ENCODE assay signal across 8 cellular contexts in the genomic region with DNA sequence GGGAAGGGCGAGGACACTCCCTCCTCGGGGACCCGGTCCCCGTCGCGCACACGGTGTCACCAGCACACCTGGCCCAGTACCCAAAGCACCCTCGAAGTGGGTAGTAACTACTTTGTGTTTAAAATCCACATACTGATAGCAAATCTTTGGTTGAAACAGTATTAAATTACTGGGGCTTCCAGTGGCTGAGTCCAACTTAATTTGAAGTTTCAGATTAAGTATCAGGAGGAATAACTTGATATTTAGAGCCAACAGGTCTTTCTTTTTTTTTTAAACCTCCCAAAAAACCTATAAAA. TPM values are rescaled to one million over a fixed set of nuclear protein-coding genes. Genes with fewer than 3 reads are reported as not detected.
DNase-seq lines count a peak whose midpoint lies in the region; FAIRE-seq and TF ChIP-seq lines count a peak whose summit lies in the region.

No MANE protein-coding gene starts in this region.

- peaks cover 29% of the 10 kb centered on the region for H3K4me1 Mint-ChIP-seq in activated naive CD4-positive, alpha-beta T cell treated with anti-CD3 and anti-CD28 coated beads, Interleukin-2, amount 50 U/mL, for 24 hours

- H3K4me3 ChIP-seq in SJCRH30 (peak overlapping the region; percentile 77), foreskin fibroblast (ENCODE audit: low read depth in 1 of 2, low read length in 2 of 2) (peak overlapping the region; percentile 72 to 76)

- no peaks in the 10 kb centered on the region for H3K36me3 ChIP-seq in SJCRH30

- H3K27ac Mint-ChIP-seq in activated naive CD4-positive, alpha-beta T cell treated with anti-CD3 and anti-CD28 coated beads, Interleukin-2, amount 50 U/mL, for 24 hours, result peak overlapping the region; percentile 82

- no peaks in the 10 kb centered on the region for H3K27me3 Mint-ChIP-seq in activated naive CD4-positive, alpha-beta T cell treated with anti-CD3 and anti-CD28 coated beads, Interleukin-2, amount 50 U/mL, for 24 hours

- TF ChIP-seq CTCF in foreskin fibroblast (IDR thresholded peaks at IDR 0.05; ENCODE audit: low read depth, low read length), result no peak

- no peak for FAIRE-seq in RCC 7860 (lab: Jason Lieb, UNC)

- DNase-seq in activated naive CD4-positive, alpha-beta T cell treated with anti-CD3 and anti-CD28 coated beads, Interleukin-2, amount 50 U/mL, for 16 hours, result no peak
- DNase-seq in SJCRH30 (no peak), foreskin fibroblast (no peak), smooth muscle cell of the brain vasculature (ENCODE audit: low read depth, low spot score) (peak; percentile 1), DMS53 treated with DMSO at 0.1 percent for 48 hours (lab: John Stamatoyannopoulos, UW; ENCODE audit: unreplicated experiment) (no peak), SHP77 (lab: John Stamatoyannopoulos, UW) (no peak), RCC 7860 (ENCODE audit: low spot score) (no peak)

- H3K9me3 ChIP-seq in SJCRH30 (replicated peaks), result no peaks in the 10 kb centered on the region

- no peaks in the 10 kb centered on the region for H3K9me3 Mint-ChIP-seq in activated naive CD4-positive, alpha-beta T cell treated with anti-CD3 and anti-CD28 coated beads, Interleukin-2, amount 50 U/mL, for 24 hours

- peak overlapping the region; percentile 97 for H3K27ac ChIP-seq in SJCRH30

- H3K27me3 ChIP-seq in SJCRH30, result no peaks in the 10 kb centered on the region

- peaks cover 3% of the 10 kb centered on the region for H3K36me3 Mint-ChIP-seq in activated naive CD4-positive, alpha-beta T cell treated with anti-CD3 and anti-CD28 coated beads, Interleukin-2, amount 50 U/mL, for 24 hours

- H3K4me1 ChIP-seq in SJCRH30, result peaks cover 7% of the 10 kb centered on the region

- H3K4me3 Mint-ChIP-seq in activated naive CD4-positive, alpha-beta T cell treated with anti-CD3 and anti-CD28 coated beads, Interleukin-2, amount 50 U/mL, for 24 hours, result peak overlapping the region; percentile 73

RNA-seq across cellular contexts. Expression of gene ATG10, which starts 0.6 kb away (rescaled TPM):
- 12.1 and 13.1 TPM in 2 replicates for total RNA-seq in SJCRH30 (2014; rRNA removed; shearing (Covaris generic))
